Comparison of ENCODE assay signal across 27 cellular contexts in genomic region chr12:11561416-11561815, GRCh38.
DNase-seq lines count a peak whose midpoint lies in the region; ATAC-seq, FAIRE-seq and TF ChIP-seq lines count a peak whose summit lies in the region.
"Had no signal": no experiment of that assay in that cellular context is flagged by ENCODE, and none has a peak within 500 bp of the region (broad histone marks: within the 10 kb centered on the region; RNA-seq: fewer than 3 reads in every experiment).

No MANE protein-coding gene starts in this region.

- H3K36me3 ChIP-seq in astrocyte (ENCODE audit: insufficient read depth, low read length) = no peaks in the 10 kb centered on the region
- no peaks in the 10 kb centered on the region for H3K36me3 ChIP-seq in muscle layer of colon (ENCODE audit: insufficient read depth, low read length)
- no peaks in the 10 kb centered on the region for H3K36me3 ChIP-seq in tibial artery

- peak; percentile 15 for DNase-seq in HFFc6
- peak; percentile 12 for DNase-seq in astrocyte (ENCODE audit: low read depth)
- DNase-seq in tibial artery = no peak
- no peak for DNase-seq in NCI-H526 treated with DMSO at 0.1 percent for 48 hours (lab: John Stamatoyannopoulos, UW)
- DNase-seq in NCI-H2196 treated with DMSO at 0.1 percent for 48 hours (lab: John Stamatoyannopoulos, UW; ENCODE audit: unreplicated experiment) = no peak
- DNase-seq: COR-L47; EL; H7; Kasumi-1; MM.1S; NCI-H1092; NCI-H1436 treated with DMSO at 0.1 percent for 48 hours; NCI-H2029; NCI-H2171 treated with DMSO at 0.1 percent for 48 hours; NCI-H446 treated with DMSO at 0.1 percent for 48 hours; NCI-H748 treated with DMSO at 0.1 percent for 48 hours; NK-92 treated with Interleukin-12 subunit alpha and Interleukin-12 subunit beta, amount 100 ng/mL, for 24 hours; OCI-M1; SIG-M5; T-cell had no signal

- H3K4me1 ChIP-seq in astrocyte (ENCODE audit: insufficient read depth, low read length) (no peaks in the 10 kb centered on the region), muscle layer of colon (ENCODE audit: insufficient read depth, low read length) (peaks cover 11% of the 10 kb centered on the region), tibial artery (peaks cover 0 to 27% (median 4%) of the 10 kb centered on the region in 4 donors)

- H3K4me3 ChIP-seq in astrocyte (ENCODE audit: insufficient read depth, low read depth, low read length) (no peak overlapping the region), muscle layer of colon (ENCODE audit: low read depth in 1 of 2, low read length in 2 of 2) (no peak overlapping the region), tibial artery (no peak overlapping the region)

- no peak overlapping the region for H3K27ac Mint-ChIP-seq in HFFc6
- peak overlapping the region; percentile 26 for H3K27ac Mint-ChIP-seq in astrocyte (ENCODE audit: unreplicated experiment)
- H3K27ac Mint-ChIP-seq: T-cell had no signal

- H3K4me1 Mint-ChIP-seq in HFFc6 (ENCODE audit: low read depth) (peaks cover 13% of the 10 kb centered on the region), astrocyte (ENCODE audit: low read depth, unreplicated experiment) (peaks cover 14% of the 10 kb centered on the region)

- FAIRE-seq in astrocyte (lab: Jason Lieb, UNC) = peak; percentile 65
- FAIRE-seq: GM12891, HTR-8/SVneo had no signal

- no peak overlapping the region for H3K27ac ChIP-seq in astrocyte (ENCODE audit: low read depth, low read length)
- H3K27ac ChIP-seq in muscle layer of colon (ENCODE audit: low read depth, low read length) = peak overlapping the region; percentile 13
- peak overlapping the region; percentile 71 to 89 for H3K27ac ChIP-seq in tibial artery
- H3K27ac ChIP-seq: RWPE1 had no signal

- H4K20me1 ChIP-seq in astrocyte (ENCODE audit: insufficient read depth, low read length) = no peaks in the 10 kb centered on the region

- no peak overlapping the region for H3K4me2 ChIP-seq in astrocyte (ENCODE audit: low read length)

- H2AFZ ChIP-seq in astrocyte (ENCODE audit: low read depth, low read length) = no peak overlapping the region

- intact Hi-C loops in tibial artery (cut with DNase I; ENCODE audit: low total_unique reads) = no loop called here

- H3K9ac ChIP-seq in astrocyte (ENCODE audit: low read length) (no peak overlapping the region), muscle layer of colon (ENCODE audit: low read length) (no peak overlapping the region)

- no peak for TF ChIP-seq CTCF in HFFc6 (IDR thresholded peaks at IDR 0.05)
- no peak for TF ChIP-seq CTCF in astrocyte (IDR thresholded peaks at IDR 0.05; ENCODE audit: insufficient read depth, low read depth, low read length)
- TF ChIP-seq CTCF in tibial artery (IDR thresholded peaks at IDR 0.05) = no peak

- H3K27me3 ChIP-seq in astrocyte (ENCODE audit: insufficient read depth, low read length) (peaks cover 20% of the 10 kb centered on the region), muscle layer of colon (ENCODE audit: control insufficient read depth in 1 of 2, insufficient read depth in 2 of 2, low read length in 2 of 2) (no peaks in the 10 kb centered on the region), tibial artery (no peaks in the 10 kb centered on the region)

- H3K36me3 Mint-ChIP-seq in HFFc6 (ENCODE audit: low read depth) = no peaks in the 10 kb centered on the region
- H3K36me3 Mint-ChIP-seq in astrocyte (ENCODE audit: low read depth, unreplicated experiment) = peaks cover 3% of the 10 kb centered on the region
- H3K36me3 Mint-ChIP-seq: T-cell had no signal

- H3K4me3 Mint-ChIP-seq in HFFc6 (no peak overlapping the region), astrocyte (ENCODE audit: unreplicated experiment) (no peak overlapping the region)
- H3K4me3 Mint-ChIP-seq: T-cell had no signal

- no peaks in the 10 kb centered on the region for H3K9me3 Mint-ChIP-seq in HFFc6
- H3K9me3 Mint-ChIP-seq in astrocyte (ENCODE audit: unreplicated experiment) = no peaks in the 10 kb centered on the region
- H3K9me3 Mint-ChIP-seq: T-cell had no signal

- no peaks in the 10 kb centered on the region for H3K79me2 ChIP-seq in astrocyte (ENCODE audit: insufficient read depth, low read length)

- no peak for ATAC-seq in HG02973 (IDR thresholded peaks at IDR 0.05; ENCODE audit: unreplicated experiment)
- ATAC-seq in GM18502 (IDR thresholded peaks at IDR 0.05; ENCODE audit: poor library complexity, unreplicated experiment) = no peak
- ATAC-seq: SK-N-SH treated with all-trans-retinoic acid at 6 μM for 48 hours, T-cell had no signal

- H3K9me3 ChIP-seq in astrocyte (ENCODE audit: insufficient read depth, low read depth, low read length) (no peaks in the 10 kb centered on the region), muscle layer of colon (ENCODE audit: low read length) (no peaks in the 10 kb centered on the region), tibial artery (no peaks in the 10 kb centered on the region)

- peaks cover 22% of the 10 kb centered on the region for H3K27me3 Mint-ChIP-seq in HFFc6 (ENCODE audit: insufficient read depth)
- H3K27me3 Mint-ChIP-seq in astrocyte (ENCODE audit: low read depth, unreplicated experiment) = peaks cover 4% of the 10 kb centered on the region
- H3K27me3 Mint-ChIP-seq: T-cell had no signal

Comparison
In these comparisons a context has a peak if more than half of its experiments do, and no peak if none do; other contexts are left out.
1. DNase-seq: peak in HFFc6 (single experiment) and astrocyte (single experiment); none in tibial artery (0 of 2), NCI-H526 treated with DMSO at 0.1 percent for 48 hours (single experiment) and NCI-H2196 treated with DMSO at 0.1 percent for 48 hours (single experiment).